In the genomic region with DNA sequence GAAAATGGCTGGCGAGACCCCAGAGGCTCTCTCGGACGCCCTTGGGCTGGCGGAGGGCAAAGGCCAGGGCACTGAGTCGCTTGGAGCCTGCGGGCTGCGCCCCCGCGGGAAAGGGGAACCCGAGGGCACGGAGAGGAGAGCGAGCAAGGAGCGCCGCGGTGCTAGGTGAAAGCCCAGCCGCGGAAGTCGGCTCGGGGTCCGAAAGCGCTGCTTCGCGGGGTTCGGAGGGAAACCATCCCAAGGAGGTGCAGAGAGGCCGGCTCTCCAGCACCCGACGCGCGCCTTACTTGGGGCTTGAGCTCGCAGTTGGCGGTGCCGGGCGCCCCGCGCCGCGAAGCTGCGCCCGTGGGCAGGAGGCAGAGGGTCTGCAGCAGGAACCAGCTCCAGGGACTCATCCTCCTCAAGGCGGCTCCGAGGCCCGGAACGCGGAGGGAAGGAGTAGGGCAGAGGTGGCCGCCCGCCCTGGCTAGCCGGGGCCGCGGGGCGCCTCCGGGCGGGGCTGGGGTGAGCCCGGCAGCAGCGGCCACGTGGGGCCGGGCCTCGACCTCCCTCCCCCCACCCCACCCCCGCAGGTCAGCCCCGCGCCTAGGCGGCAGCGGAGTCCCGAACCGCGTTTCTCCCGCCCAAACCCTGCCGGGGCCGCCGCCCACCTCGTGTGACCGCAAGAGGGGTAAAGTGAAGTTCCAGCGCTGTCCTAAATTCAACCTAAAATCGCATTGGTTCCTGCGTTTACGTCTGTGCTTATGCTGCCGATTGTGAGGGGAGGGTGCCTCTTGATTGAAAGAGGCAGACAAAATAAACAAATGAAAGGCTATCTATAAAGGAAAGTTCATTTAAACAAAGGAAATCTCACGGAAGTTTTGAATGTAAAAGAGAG, we compare ENCODE assay signal across 8 cellular contexts. TPM values are rescaled to one million over a fixed set of nuclear protein-coding genes. Genes with fewer than 3 reads are reported as not detected.
DNase-seq lines count a peak whose midpoint lies in the region; ATAC-seq and TF ChIP-seq lines count a peak whose summit lies in the region.

A gene with protein sequence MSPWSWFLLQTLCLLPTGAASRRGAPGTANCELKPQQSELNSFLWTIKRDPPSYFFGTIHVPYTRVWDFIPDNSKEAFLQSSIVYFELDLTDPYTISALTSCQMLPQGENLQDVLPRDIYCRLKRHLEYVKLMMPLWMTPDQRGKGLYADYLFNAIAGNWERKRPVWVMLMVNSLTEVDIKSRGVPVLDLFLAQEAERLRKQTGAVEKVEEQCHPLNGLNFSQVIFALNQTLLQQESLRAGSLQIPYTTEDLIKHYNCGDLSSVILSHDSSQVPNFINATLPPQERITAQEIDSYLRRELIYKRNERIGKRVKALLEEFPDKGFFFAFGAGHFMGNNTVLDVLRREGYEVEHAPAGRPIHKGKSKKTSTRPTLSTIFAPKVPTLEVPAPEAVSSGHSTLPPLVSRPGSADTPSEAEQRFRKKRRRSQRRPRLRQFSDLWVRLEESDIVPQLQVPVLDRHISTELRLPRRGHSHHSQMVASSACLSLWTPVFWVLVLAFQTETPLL (minus strand): TSS at position 440 of the 877 bp plus-strand sequence. CDS start 45 bp downstream, at position 395.

- no peaks in the 10 kb centered on the region for H3K9me3 Mint-ChIP-seq in activated CD8-positive, alpha-beta memory T cell treated with anti-CD3 and anti-CD28 coated beads, Interleukin-2, amount 10 ng/mL, durations not matched to agents 7 days and 5 days (ENCODE audit: low read depth)

- CTCF ChIA-PET in activated CD8-positive, alpha-beta memory T cell treated with anti-CD3 and anti-CD28 coated beads, Interleukin-2, amount 10 ng/mL, durations not matched to agents 7 days and 5 days (lab: Charles Lee): interaction anchor here (1.1 to 10.7 kb wide), 17 partner anchors 8 to 366 kb away, joined by 3 to 143 read pairs (median 6); partner anchors contain the start of gene TMSB10

- peaks cover 2% of the 10 kb centered on the region for H3K36me3 Mint-ChIP-seq in activated CD8-positive, alpha-beta memory T cell treated with anti-CD3 and anti-CD28 coated beads, Interleukin-2, amount 10 ng/mL, durations not matched to agents 7 days and 5 days

- TF ChIP-seq CTCF in fibroblast of mammary gland (conservative IDR thresholded peaks at IDR 0.05; ENCODE audit: control insufficient read depth, insufficient read depth, low read depth, low read length): no peak
- no peak for TF ChIP-seq CTCF in osteoblast (IDR thresholded peaks at IDR 0.05; ENCODE audit: extremely low read depth, low read depth, low read length)

- ATAC-seq in activated CD8-positive, alpha-beta memory T cell treated with anti-CD3 and anti-CD28 coated beads, Interleukin-2, amount 10 ng/mL, durations not matched to agents 7 days and 5 days: peak; percentile 57
- ATAC-seq in HG03521 (IDR thresholded peaks at IDR 0.05; ENCODE audit: unreplicated experiment): no peak

- H4K20me1 ChIP-seq in osteoblast (ENCODE audit: insufficient read depth, low read length): no peaks in the 10 kb centered on the region

- H3K27me3 ChIP-seq in osteoblast (ENCODE audit: insufficient read depth, low read length): peaks cover 9% of the 10 kb centered on the region

- TF ChIP-seq EP300 in Ishikawa (IDR thresholded peaks at IDR 0.05; ENCODE audit: borderline replicate concordance): no peak

- DNase-seq in COLO668 (lab: John Stamatoyannopoulos, UW; ENCODE audit: unreplicated experiment) (peak; percentile 19), fibroblast of mammary gland (ENCODE audit: low read depth) (peak; percentile 59), osteoblast (ENCODE audit: insufficient read length, low spot score, missing footprints) (peak; percentile 81), AG08395 (ENCODE audit: low spot score) (no peak), substantia nigra (lab: John Stamatoyannopoulos, UW) (no peak)
- peak; percentile 72 for DNase-seq in activated CD8-positive, alpha-beta memory T cell treated with anti-CD3 and anti-CD28 coated beads, Interleukin-2, amount 10 ng/mL, durations not matched to agents 7 days and 5 days

- peaks cover 46% of the 10 kb centered on the region for H3K4me1 Mint-ChIP-seq in activated CD8-positive, alpha-beta memory T cell treated with anti-CD3 and anti-CD28 coated beads, Interleukin-2, amount 10 ng/mL, durations not matched to agents 7 days and 5 days

- H2AFZ ChIP-seq in osteoblast (ENCODE audit: low read length): peak within 1 kb of the TSS; percentile 81

- peak within 1 kb of the TSS; percentile 92 for H3K4me3 Mint-ChIP-seq in activated CD8-positive, alpha-beta memory T cell treated with anti-CD3 and anti-CD28 coated beads, Interleukin-2, amount 10 ng/mL, durations not matched to agents 7 days and 5 days

- H3K4me2 ChIP-seq in osteoblast (ENCODE audit: insufficient read depth, low read length): peak within 1 kb of the TSS; percentile 95

- H3K27me3 Mint-ChIP-seq in activated CD8-positive, alpha-beta memory T cell treated with anti-CD3 and anti-CD28 coated beads, Interleukin-2, amount 10 ng/mL, durations not matched to agents 7 days and 5 days: no peaks in the 10 kb centered on the region

- H3K79me2 ChIP-seq in osteoblast (ENCODE audit: insufficient read depth, low read length): no peaks in the 10 kb centered on the region

- no peak within 1 kb of the TSS for H3K27ac ChIP-seq in osteoblast (ENCODE audit: low read depth, low read length)
- H3K27ac ChIP-seq in substantia nigra (ENCODE audit: low read depth, low read length, poor library complexity, severe bottlenecking): no peak within 1 kb of the TSS

- TF ChIP-seq RAD21 in Ishikawa (IDR thresholded peaks at IDR 0.05; ENCODE audit: low read depth): no peak

- H3K36me3 ChIP-seq in osteoblast (ENCODE audit: insufficient read depth, low read length): no peaks in the 10 kb centered on the region

- H3K9me3 ChIP-seq in osteoblast (ENCODE audit: low read depth, low read length): no peaks in the 10 kb centered on the region

- H3K27ac Mint-ChIP-seq in activated CD8-positive, alpha-beta memory T cell treated with anti-CD3 and anti-CD28 coated beads, Interleukin-2, amount 10 ng/mL, durations not matched to agents 7 days and 5 days: peak within 1 kb of the TSS; percentile 89

- H3K4me1 ChIP-seq in osteoblast (ENCODE audit: insufficient read depth, low read length): peaks cover 24% of the 10 kb centered on the region

- H3K4me3 ChIP-seq in fibroblast of mammary gland (ENCODE audit: control insufficient read depth, low read depth, low read length) (peak within 1 kb of the TSS; percentile 61), osteoblast (ENCODE audit: insufficient read depth, low read length) (peak within 1 kb of the TSS; percentile 72)

TF ChIP-seq in Ishikawa, 13 proteins besides CTCF, POLR2A, EP300 and RAD21:
- TF ChIP-seq ZBTB7A (IDR thresholded peaks at IDR 0.05; ENCODE audit: low read depth): peak; percentile 43; the same call in 1 of the 2 replicates
- TF ChIP-seq, protein P1, sequence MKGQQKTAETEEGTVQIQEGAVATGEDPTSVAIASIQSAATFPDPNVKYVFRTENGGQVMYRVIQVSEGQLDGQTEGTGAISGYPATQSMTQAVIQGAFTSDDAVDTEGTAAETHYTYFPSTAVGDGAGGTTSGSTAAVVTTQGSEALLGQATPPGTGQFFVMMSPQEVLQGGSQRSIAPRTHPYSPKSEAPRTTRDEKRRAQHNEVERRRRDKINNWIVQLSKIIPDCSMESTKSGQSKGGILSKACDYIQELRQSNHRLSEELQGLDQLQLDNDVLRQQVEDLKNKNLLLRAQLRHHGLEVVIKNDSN (IDR thresholded peaks at IDR 0.05): 0 out of 2 replicates have a peak, but pooled peaks have one; percentile 37
- TF ChIP-seq TAF1 (IDR thresholded peaks at IDR 0.05; ENCODE audit: low read depth): no peak
- no peak for TF ChIP-seq NFIC (IDR thresholded peaks at IDR 0.05)
- TF ChIP-seq TCF12 (IDR thresholded peaks at IDR 0.05; ENCODE audit: low read depth): no peak
- TF ChIP-seq CREB1 (IDR thresholded peaks at IDR 0.05; ENCODE audit: low read depth): no peak
- no peak for TF ChIP-seq FOXM1 (IDR thresholded peaks at IDR 0.05; ENCODE audit: borderline replicate concordance, low read depth)
- TF ChIP-seq, protein P2, sequence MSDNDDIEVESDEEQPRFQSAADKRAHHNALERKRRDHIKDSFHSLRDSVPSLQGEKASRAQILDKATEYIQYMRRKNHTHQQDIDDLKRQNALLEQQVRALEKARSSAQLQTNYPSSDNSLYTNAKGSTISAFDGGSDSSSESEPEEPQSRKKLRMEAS (IDR thresholded peaks at IDR 0.05): peak; percentile 61
- TF ChIP-seq TEAD4 (IDR thresholded peaks at IDR 0.05): no peak
- TF ChIP-seq EGR1 (IDR thresholded peaks at IDR 0.05): no peak
- TF ChIP-seq YY1 (IDR thresholded peaks at IDR 0.05; ENCODE audit: low read depth): no peak
- TF ChIP-seq CEBPB (IDR thresholded peaks at IDR 0.05): no peak
- no peak for TF ChIP-seq REST (IDR thresholded peaks at IDR 0.05; ENCODE audit: low read depth)
TF ChIP-seq in Ishikawa: peak in this region for 3.

RNA-seq across cellular contexts. Expression of the gene that starts here (rescaled TPM):
- total RNA-seq in activated CD8-positive, alpha-beta memory T cell treated with anti-CD3 and anti-CD28 coated beads, Interleukin-2, amount 10 ng/mL, durations not matched to agents 7 days and 5 days: 10 to 100 TPM; 30.2 to 32.4 TPM
- 2.9 and 3.5 TPM in 2 replicates for total RNA-seq in osteoblast

Comparison
In these comparisons a context has a peak if more than half of its experiments do, and no peak if none do; other contexts are left out.
1. DNase-seq: peak in COLO668 (single experiment), activated CD8-positive, alpha-beta memory T cell treated with anti-CD3 and anti-CD28 coated beads, Interleukin-2, amount 10 ng/mL, durations not matched to agents 7 days and 5 days (single experiment), fibroblast of mammary gland (single experiment) and osteoblast (single experiment); none in AG08395 (single experiment) and substantia nigra (0 of 49).